ENCODE assay signal across 8 cellular contexts in the genomic region with DNA sequence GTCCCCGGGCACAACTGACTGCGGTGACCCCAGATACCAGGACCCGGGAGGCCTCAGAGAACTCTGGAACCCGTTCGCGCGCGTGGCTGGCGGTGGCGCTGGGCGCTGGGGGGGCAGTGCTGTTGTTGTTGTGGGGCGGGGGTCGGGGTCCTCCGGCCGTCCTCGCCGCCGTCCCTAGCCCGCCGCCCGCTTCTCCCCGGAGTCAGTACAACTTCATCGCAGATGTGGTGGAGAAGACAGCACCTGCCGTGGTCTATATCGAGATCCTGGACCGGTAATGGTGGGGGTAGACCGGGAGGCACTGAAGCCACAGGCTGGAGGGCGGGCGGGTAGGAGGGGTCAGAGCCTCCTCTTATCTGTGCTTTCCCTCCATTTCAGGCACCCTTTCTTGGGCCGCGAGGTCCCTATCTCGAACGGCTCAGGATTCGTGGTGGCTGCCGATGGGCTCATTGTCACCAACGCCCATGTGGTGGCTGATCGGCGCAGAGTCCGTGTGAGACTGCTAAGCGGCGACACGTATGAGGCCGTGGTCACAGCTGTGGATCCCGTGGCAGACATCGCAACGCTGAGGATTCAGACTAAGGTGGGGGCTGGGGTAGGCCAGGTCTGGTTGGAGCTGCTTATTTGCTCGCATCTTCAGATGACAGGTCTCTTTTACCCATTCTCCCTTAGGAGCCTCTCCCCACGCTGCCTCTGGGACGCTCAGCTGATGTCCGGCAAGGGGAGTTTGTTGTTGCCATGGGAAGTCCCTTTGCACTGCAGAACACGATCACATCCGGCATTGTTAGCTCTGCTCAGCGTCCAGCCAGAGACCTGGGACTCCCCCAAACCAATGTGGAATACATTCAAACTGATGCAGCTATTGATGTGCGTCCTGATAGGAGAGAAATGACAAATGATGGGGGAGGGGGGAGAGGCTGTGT. TPM values are rescaled to one million over a fixed set of nuclear protein-coding genes. Genes with fewer than 3 reads are reported as not detected.
DNase-seq lines count a peak whose midpoint lies in the region; ATAC-seq, FAIRE-seq and TF ChIP-seq lines count a peak whose summit lies in the region.

No MANE protein-coding gene starts in this region.

- CTCF ChIA-PET in A673 (lab: Charles Lee) = no interaction called here

- no peaks in the 10 kb centered on the region for H3K9me3 ChIP-seq in A673 (ENCODE audit: low read depth, low read length, poor library complexity, severe bottlenecking)
- H3K9me3 ChIP-seq in SJCRH30 (replicated peaks) = no peaks in the 10 kb centered on the region
- no peaks in the 10 kb centered on the region for H3K9me3 ChIP-seq in iPS-15b (ENCODE audit: control insufficient read depth, insufficient read depth, low read length)

- H3K4me1 ChIP-seq in A673 (ENCODE audit: insufficient read depth, low read length, poor library complexity, severe bottlenecking) (peaks cover 16% of the 10 kb centered on the region), SJCRH30 (peaks cover 7% of the 10 kb centered on the region), iPS-15b (ENCODE audit: control insufficient read depth, insufficient read depth, low read length) (peaks cover 3% of the 10 kb centered on the region)

- peak overlapping the region; percentile 37 for H3K9ac ChIP-seq in iPS-15b (ENCODE audit: low read depth, low read length)

- intact Hi-C loops in A673 (cut with micrococcal nuclease; ENCODE audit: unreplicated experiment) = loop anchor here (5.0 to 10.0 kb wide), 2 partner anchors 196 to 278 kb away; no protein-coding TSS in a partner anchor

- peaks cover 30% of the 10 kb centered on the region for H3K36me3 ChIP-seq in A673 (ENCODE audit: insufficient read depth, low read length, poor library complexity, severe bottlenecking)
- H3K36me3 ChIP-seq in SJCRH30 = peaks cover 40% of the 10 kb centered on the region
- H3K36me3 ChIP-seq in iPS-15b (ENCODE audit: control insufficient read depth, insufficient read depth, low read length) = peaks cover 17% of the 10 kb centered on the region

- BruUV-seq in A673 (replicated peaks; lab: Mats Ljungman, UMichigan) = no TSS peak

- H3K4me3 ChIP-seq in A673 (ENCODE audit: low read depth, low read length, poor library complexity, severe bottlenecking) (peak overlapping the region; percentile 97), SJCRH30 (peak overlapping the region; percentile 80), iPS-15b (ENCODE audit: low read depth, low read length) (peak overlapping the region; percentile 99), skeletal muscle cell (ENCODE audit: low read depth, low read length) (peak overlapping the region; percentile 74)

- no peak for TF ChIP-seq CTCF in A673 (conservative IDR thresholded peaks at IDR 0.05; ENCODE audit: low read depth, low read length)

- DNase-seq in A673 (ENCODE audit: low spot score) (peak; percentile 42), GM18507 (ENCODE audit: extremely low spot score, insufficient read length, low read depth) (no peak), SJCRH30 (peak; percentile 54 to 61), astrocyte of the hippocampus (ENCODE audit: low read depth, low spot score) (peak; percentile 66), skeletal muscle cell (ENCODE audit: low read depth) (no peak)

- POLR2A ChIA-PET in A673 (lab: Charles Lee; ENCODE audit: low non-redundant PET) = interaction anchor here (0.5 kb wide), 1 partner anchor 56 kb away, joined by 7 read pairs; no protein-coding TSS in a partner anchor

- FAIRE-seq in GM18507 (lab: Jason Lieb, UNC) = peak; percentile 86

- ATAC-seq in HG03108 (IDR thresholded peaks at IDR 0.05; ENCODE audit: unreplicated experiment) (peak; percentile 34), HG02763 (IDR thresholded peaks at IDR 0.05; ENCODE audit: unreplicated experiment) (no peak)

- H3K27me3 ChIP-seq in A673 (replicated peaks; ENCODE audit: insufficient read depth, low read depth, low read length, poor library complexity) (no peaks in the 10 kb centered on the region), SJCRH30 (no peaks in the 10 kb centered on the region), iPS-15b (ENCODE audit: control insufficient read depth, insufficient read depth, low read length) (peaks cover 3% of the 10 kb centered on the region)

- peak overlapping the region; percentile 91 for H3K27ac ChIP-seq in A673 (ENCODE audit: low read depth, low read length, poor library complexity, severe bottlenecking)
- peak overlapping the region; percentile 79 for H3K27ac ChIP-seq in SJCRH30

RNA-seq across cellular contexts. Expression of a gene that starts 0.8 kb away (rescaled TPM):
- 35.1 and 37.7 TPM in 2 replicates for total RNA-seq in A673 (2021)
- total RNA-seq in SJCRH30 (2014; rRNA removed; shearing (Covaris generic)) = 42.6 and 46.3 TPM in 2 replicates

RNA-seq across cellular contexts. Expression of a gene that starts 1.0 kb away (rescaled TPM):
- total RNA-seq in A673 (2021) = 114 and 126 TPM in 2 replicates
- total RNA-seq in SJCRH30 (2014; rRNA removed; shearing (Covaris generic)) = 125 and 132 TPM in 2 replicates

RNA-seq across cellular contexts. Expression of a gene that starts 4.5 kb away (rescaled TPM):
- 0.50 and 0.71 TPM in 2 replicates for total RNA-seq in A673 (2021)
- total RNA-seq in SJCRH30 (2014; rRNA removed; shearing (Covaris generic)) = 0.30 and 0.61 TPM in 2 replicates

RNA-seq across cellular contexts. Expression of a gene that starts 16.2 kb away (rescaled TPM):
- not detected in 2 replicates for total RNA-seq in A673 (2021)
- not detected in 2 replicates for total RNA-seq in SJCRH30 (2014; rRNA removed; shearing (Covaris generic))

RNA-seq across cellular contexts. Expression of a gene that starts 23.0 kb away (rescaled TPM):
- total RNA-seq in A673 (2021) = 30.9 and 33.0 TPM in 2 replicates
- 23.8 and 30.5 TPM in 2 replicates for total RNA-seq in SJCRH30 (2014; rRNA removed; shearing (Covaris generic))

Comparison
In these comparisons a context has a peak if more than half of its experiments do, and no peak if none do; other contexts are left out.
1. DNase-seq: peak in A673 (single experiment), SJCRH30 (2 of 2) and astrocyte of the hippocampus (single experiment); none in GM18507 (single experiment) and skeletal muscle cell (single experiment).
2. Peak in every context shown above with its lines, with median percentiles within 50 percentile points of each other: H3K4me3 ChIP-seq.